Comparison of ENCODE assay signal across 21 cellular contexts in genomic region chr6:26754212-26754611, GRCh38.
DNase-seq lines count a peak whose midpoint lies in the region; ATAC-seq and TF ChIP-seq lines count a peak whose summit lies in the region.
"Had no signal": no experiment of that assay in that cellular context is flagged by ENCODE, and none has a peak within 500 bp of the region (broad histone marks: within the 10 kb centered on the region; RNA-seq: fewer than 3 reads in every experiment).

No MANE protein-coding gene starts in this region.

- H4K8ac ChIP-seq in mesendoderm (ENCODE audit: low read depth, low read length) = no peak overlapping the region

- CTCF ChIA-PET in A673 (lab: Charles Lee) = no interaction called here

- POLR2A ChIA-PET in A673 (lab: Charles Lee; ENCODE audit: low non-redundant PET) = no interaction called here
- POLR2A ChIA-PET in activated naive CD8-positive, alpha-beta T cell treated with anti-CD3 and anti-CD28 coated beads, Interleukin-2, amount 10 ng/mL, durations not matched to agents 7 days and 5 days (lab: Charles Lee) = no interaction called here

- H3K9me3 ChIP-seq in A673 (ENCODE audit: low read depth, low read length, poor library complexity, severe bottlenecking) (no peaks in the 10 kb centered on the region), testis (no peaks in the 10 kb centered on the region)
- H3K9me3 ChIP-seq: neutrophil, stomach, upper lobe of right lung had no signal

- peaks cover 4% of the 10 kb centered on the region for H3K36me3 Mint-ChIP-seq in activated naive CD8-positive, alpha-beta T cell treated with anti-CD3 and anti-CD28 coated beads, Interleukin-2, amount 10 ng/mL, durations not matched to agents 7 days and 5 days
- no peaks in the 10 kb centered on the region for H3K36me3 Mint-ChIP-seq in activated T-cell treated with anti-CD3 and anti-CD28 coated beads, Interleukin-2, amount 50 U/mL, for 24 hours (ENCODE audit: low read depth)

- peaks cover 54% of the 10 kb centered on the region for H3K27me3 Mint-ChIP-seq in activated naive CD8-positive, alpha-beta T cell treated with anti-CD3 and anti-CD28 coated beads, Interleukin-2, amount 10 ng/mL, durations not matched to agents 7 days and 5 days
- peaks cover 59% of the 10 kb centered on the region for H3K27me3 Mint-ChIP-seq in activated T-cell treated with anti-CD3 and anti-CD28 coated beads, Interleukin-2, amount 50 U/mL, for 24 hours

- no peak overlapping the region for H3K23ac ChIP-seq in mesendoderm (ENCODE audit: low read length)

- H2BK15ac ChIP-seq in mesendoderm (replicated peaks; ENCODE audit: low read depth) = no peak overlapping the region

- H3K79me2 ChIP-seq in mesendoderm (ENCODE audit: control insufficient read depth, insufficient read depth, low read length) = no peaks in the 10 kb centered on the region

- H3K18ac ChIP-seq in mesendoderm (ENCODE audit: low read length) = no peak overlapping the region

- no peaks in the 10 kb centered on the region for H3K79me1 ChIP-seq in mesendoderm (ENCODE audit: low read length)

- no peak for TF ChIP-seq POLR2A in testis (IDR thresholded peaks at IDR 0.05)

- ATAC-seq in activated naive CD8-positive, alpha-beta T cell treated with anti-CD3 and anti-CD28 coated beads, Interleukin-2, amount 10 ng/mL, durations not matched to agents 7 days and 5 days (ENCODE audit: low read depth) = no peak
- no peak for ATAC-seq in HG03521 (IDR thresholded peaks at IDR 0.05; ENCODE audit: unreplicated experiment)
- ATAC-seq: HCT116, left colon, PC-3, upper lobe of right lung had no signal

- peak overlapping the region; percentile 25 for H3K56ac ChIP-seq in mesendoderm (ENCODE audit: low read length)

- peak overlapping the region; percentile 53 for H3K4me2 ChIP-seq in mesendoderm (ENCODE audit: low read length)

- H4K5ac ChIP-seq in mesendoderm (ENCODE audit: low read length) = no peak overlapping the region

- H3K4ac ChIP-seq in mesendoderm (ENCODE audit: low read depth, low read length) = no peak overlapping the region

- H3K4me3 ChIP-seq in A673 (ENCODE audit: low read depth, low read length, poor library complexity, severe bottlenecking) = peak overlapping the region; percentile 12
- H3K4me3 ChIP-seq in mesendoderm (ENCODE audit: low read length) = no peak overlapping the region
- peak overlapping the region in 1 of 2 donors; percentile 5 for H3K4me3 ChIP-seq in testis
- H3K4me3 ChIP-seq: stomach, upper lobe of right lung had no signal

- peak overlapping the region; percentile 1 for H3K9ac ChIP-seq in mesendoderm (ENCODE audit: low read length)

- no TSS peak for BruUV-seq in A673 (replicated peaks; lab: Mats Ljungman, UMichigan)

- no peaks in the 10 kb centered on the region for H3K36me3 ChIP-seq in A673 (ENCODE audit: insufficient read depth, low read length, poor library complexity, severe bottlenecking)
- H3K36me3 ChIP-seq in mesendoderm (ENCODE audit: control insufficient read depth, insufficient read depth, low read length) = no peaks in the 10 kb centered on the region
- H3K36me3 ChIP-seq in testis (ENCODE audit: low read depth, missing control alignments) = no peaks in the 10 kb centered on the region
- H3K36me3 ChIP-seq: neutrophil, stomach, upper lobe of right lung had no signal

- H3K4me1 Mint-ChIP-seq in activated naive CD8-positive, alpha-beta T cell treated with anti-CD3 and anti-CD28 coated beads, Interleukin-2, amount 10 ng/mL, durations not matched to agents 7 days and 5 days = peaks cover 4% of the 10 kb centered on the region
- H3K4me1 Mint-ChIP-seq in activated T-cell treated with anti-CD3 and anti-CD28 coated beads, Interleukin-2, amount 50 U/mL, for 24 hours (ENCODE audit: low read depth) = peaks cover 11% of the 10 kb centered on the region

- H3K27me3 ChIP-seq in A673 (replicated peaks; ENCODE audit: insufficient read depth, low read depth, low read length, poor library complexity) = peaks cover 8% of the 10 kb centered on the region
- peaks cover 6% of the 10 kb centered on the region for H3K27me3 ChIP-seq in mesendoderm (ENCODE audit: insufficient read depth, low read length, poor library complexity)
- no peaks in the 10 kb centered on the region for H3K27me3 ChIP-seq in testis

- peaks cover 9% of the 10 kb centered on the region for H3K9me3 Mint-ChIP-seq in activated naive CD8-positive, alpha-beta T cell treated with anti-CD3 and anti-CD28 coated beads, Interleukin-2, amount 10 ng/mL, durations not matched to agents 7 days and 5 days
- peaks cover 8% of the 10 kb centered on the region for H3K9me3 Mint-ChIP-seq in activated T-cell treated with anti-CD3 and anti-CD28 coated beads, Interleukin-2, amount 50 U/mL, for 24 hours

- peak overlapping the region; percentile 63 for H3K27ac Mint-ChIP-seq in activated naive CD8-positive, alpha-beta T cell treated with anti-CD3 and anti-CD28 coated beads, Interleukin-2, amount 10 ng/mL, durations not matched to agents 7 days and 5 days
- no peak overlapping the region for H3K27ac Mint-ChIP-seq in activated T-cell treated with anti-CD3 and anti-CD28 coated beads, Interleukin-2, amount 50 U/mL, for 24 hours

- no peak for TF ChIP-seq CTCF in A673 (conservative IDR thresholded peaks at IDR 0.05; ENCODE audit: low read depth, low read length)
- TF ChIP-seq CTCF in testis (IDR thresholded peaks at IDR 0.05) = no peak

- H3K4me3 Mint-ChIP-seq in activated naive CD8-positive, alpha-beta T cell treated with anti-CD3 and anti-CD28 coated beads, Interleukin-2, amount 10 ng/mL, durations not matched to agents 7 days and 5 days = no peak overlapping the region
- H3K4me3 Mint-ChIP-seq in activated T-cell treated with anti-CD3 and anti-CD28 coated beads, Interleukin-2, amount 50 U/mL, for 24 hours = no peak overlapping the region

- H2AK5ac ChIP-seq in mesendoderm (ENCODE audit: low read length) = no peak overlapping the region

- intact Hi-C loops in A673 (cut with micrococcal nuclease; ENCODE audit: unreplicated experiment) = no loop called here
- intact Hi-C loops in cardiac septum (cut with DNase I) = no loop called here
- intact Hi-C loops in testis (cut with DNase I; ENCODE audit: low total_unique reads) = no loop called here

- no peak overlapping the region for H2BK5ac ChIP-seq in mesendoderm (ENCODE audit: low read length)

- no peak for DNase-seq in A673 (ENCODE audit: low spot score)
- DNase-seq in ELF-1 (ENCODE audit: low read depth, low spot score) = peak; percentile 4
- no peak for DNase-seq in activated naive CD8-positive, alpha-beta T cell treated with anti-CD3 and anti-CD28 coated beads, Interleukin-2, amount 10 ng/mL, durations not matched to agents 7 days and 5 days
- peak; percentile 3 for DNase-seq in mesendoderm
- no peak for DNase-seq in cardiac septum (ENCODE audit: low spot score)
- DNase-seq in testis = no peak
- DNase-seq in activated T-cell treated with anti-CD3 and anti-CD28 coated beads, Interleukin-2, amount 50 U/mL, for 24 hours = no peak
- DNase-seq: activated CD4-positive, alpha-beta T cell treated with anti-CD3 and anti-CD28 coated beads, Interleukin-2, amount 50 U/mL, for 1 hour; activated naive CD4-positive, alpha-beta T cell treated with Interleukin-2 at 50 U/mL for 16 hours; DMS79 treated with DMSO at 0.1 percent for 48 hours; effector memory CD4-positive, alpha-beta T cell; left colon; NCI-H748 treated with DMSO at 0.1 percent for 48 hours; PC-3; SHP77; stimulated activated CD4-positive, alpha-beta T cell treated with anti-CD3 and anti-CD28 coated beads, Interleukin-4, amount 100 ng/mL, for 1 hour; stomach; upper lobe of right lung had no signal

- no CpG with 5 or more reads among the region's 15 CpGs for WGBS in mesendoderm (ENCODE audit: extremely low coverage, insufficient coverage, low lambda C conversion rate)
- WGBS in testis, 2 donors = 1 to 2% methylated on average over 15 of the region's 15 CpGs

- H3K27ac ChIP-seq in A673 (ENCODE audit: low read depth, low read length, poor library complexity, severe bottlenecking) = no peak overlapping the region
- no peak overlapping the region for H3K27ac ChIP-seq in mesendoderm (ENCODE audit: low read depth, low read length)
- H3K27ac ChIP-seq in testis = no peak overlapping the region
- H3K27ac ChIP-seq: neutrophil, stomach, upper lobe of right lung had no signal

- no peak overlapping the region for H2BK120ac ChIP-seq in mesendoderm (ENCODE audit: low read depth, low read length)

- H3K4me1 ChIP-seq in A673 (ENCODE audit: insufficient read depth, low read length, poor library complexity, severe bottlenecking) = no peaks in the 10 kb centered on the region
- H3K4me1 ChIP-seq in mesendoderm (ENCODE audit: control insufficient read depth, low read depth, low read length) = no peaks in the 10 kb centered on the region
- no peaks in the 10 kb centered on the region for H3K4me1 ChIP-seq in testis
- H3K4me1 ChIP-seq: stomach, upper lobe of right lung had no signal

Comparison
In these comparisons a context has a peak if more than half of its experiments do, and no peak if none do; other contexts are left out.
1. DNase-seq: peak in ELF-1 (single experiment) and mesendoderm (single experiment); none in A673 (single experiment), activated naive CD8-positive, alpha-beta T cell treated with anti-CD3 and anti-CD28 coated beads, Interleukin-2, amount 10 ng/mL, durations not matched to agents 7 days and 5 days (single experiment), cardiac septum (single experiment), testis (single experiment) and activated T-cell treated with anti-CD3 and anti-CD28 coated beads, Interleukin-2, amount 50 U/mL, for 24 hours (single experiment).